In genomic region chr18:11040823-11041712, GRCh38 we compare ENCODE assay signal across 1 cellular context.
TF ChIP-seq lines count a peak whose summit lies in the region.

No MANE protein-coding gene starts in this region.

TF ChIP-seq in HepG2, 621 proteins besides CTCF, POLR2A, EP300 and RAD21 (continued from another document and continues in another):
- TF ChIP-seq SOX13 (IDR thresholded peaks at IDR 0.05) (peak; percentile 39; the same call in 1 of the 2 replicates), SOX13 (CRISPR knock-in tag; conservative IDR thresholded peaks at IDR 0.05 in 1 of 2, IDR thresholded peaks at IDR 0.05 in 1 of 2) (peak in 1 of 2 experiments; percentile 90; a peak in 2 of 4 replicates), KDM3A (CRISPR knock-in tag; IDR thresholded peaks at IDR 0.05; ENCODE audit: low read depth) (no peak), SOX5 (CRISPR knock-in tag; IDR thresholded peaks at IDR 0.05; ENCODE audit: borderline replicate concordance) (peak; percentile 90; the same call in 1 of the 2 replicates), RORA (CRISPR knock-in tag; IDR thresholded peaks at IDR 0.05) (no peak), KLF13 (CRISPR knock-in tag; IDR thresholded peaks at IDR 0.05) (no peak), RAD51 (IDR thresholded peaks at IDR 0.05; ENCODE audit: borderline replicate concordance) (no peak), FOXO1 (CRISPR knock-in tag; IDR thresholded peaks at IDR 0.05) (no peak), ZNF432 (CRISPR knock-in tag; IDR thresholded peaks at IDR 0.05; ENCODE audit: borderline replicate concordance) (no peak), NCOA5 (CRISPR knock-in tag; IDR thresholded peaks at IDR 0.05) (no peak), TCF7 (IDR thresholded peaks at IDR 0.05; ENCODE audit: low read depth) (peak; percentile 22; the same call in 1 of the 2 replicates), SNAI1 (CRISPR knock-in tag; IDR thresholded peaks at IDR 0.05; ENCODE audit: borderline replicate concordance) (no peak), ATF1 (CRISPR knock-in tag; IDR thresholded peaks at IDR 0.05) (no peak), AGO1 (IDR thresholded peaks at IDR 0.05; ENCODE audit: low read depth, low read length, poor library complexity, severe bottlenecking) (no peak), YEATS4 (CRISPR knock-in tag; IDR thresholded peaks at IDR 0.05; ENCODE audit: borderline replicate concordance) (no peak), ZBTB33 (CRISPR knock-in tag; IDR thresholded peaks at IDR 0.05) (no peak), ZNF441 (CRISPR knock-in tag; IDR thresholded peaks at IDR 0.05; ENCODE audit: borderline replicate concordance) (no peak), HOXA5 (CRISPR knock-in tag; IDR thresholded peaks at IDR 0.05) (no peak), ZNF747 (CRISPR knock-in tag; IDR thresholded peaks at IDR 0.05; ENCODE audit: borderline replicate concordance) (no peak), SP4 (CRISPR knock-in tag; IDR thresholded peaks at IDR 0.05) (no peak), SMYD3 (CRISPR knock-in tag; IDR thresholded peaks at IDR 0.05) (no peak), TAF15 (IDR thresholded peaks at IDR 0.05; ENCODE audit: low read depth, low read length, poor library complexity, severe bottlenecking) (no peak), MAF1 (CRISPR knock-in tag; IDR thresholded peaks at IDR 0.05; ENCODE audit: borderline replicate concordance) (no peak), ZSCAN22 (CRISPR knock-in tag; IDR thresholded peaks at IDR 0.05) (no peak), THAP7 (CRISPR knock-in tag; IDR thresholded peaks at IDR 0.05) (no peak), ZNF329 (CRISPR knock-in tag; IDR thresholded peaks at IDR 0.05; ENCODE audit: low read depth) (no peak), HDAC2 (CRISPR knock-in tag; IDR thresholded peaks at IDR 0.05) (peak; percentile 33), MTA1 (CRISPR knock-in tag; IDR thresholded peaks at IDR 0.05; ENCODE audit: borderline replicate concordance) (no peak), ZNF639 (CRISPR knock-in tag; conservative IDR thresholded peaks at IDR 0.05) (no peak), JUNB (CRISPR knock-in tag; IDR thresholded peaks at IDR 0.05; ENCODE audit: borderline replicate concordance) (no peak; the same call in 1 of the 2 replicates), ZNF564 (CRISPR knock-in tag; IDR thresholded peaks at IDR 0.05) (no peak), ZNF761 (CRISPR knock-in tag; conservative IDR thresholded peaks at IDR 0.05) (no peak), MED13 (CRISPR knock-in tag; IDR thresholded peaks at IDR 0.05) (no peak), XRCC5 (optimal IDR thresholded peaks at IDR 0.05; ENCODE audit: low read length) (no peak)
- TF ChIP-seq, protein P1, sequence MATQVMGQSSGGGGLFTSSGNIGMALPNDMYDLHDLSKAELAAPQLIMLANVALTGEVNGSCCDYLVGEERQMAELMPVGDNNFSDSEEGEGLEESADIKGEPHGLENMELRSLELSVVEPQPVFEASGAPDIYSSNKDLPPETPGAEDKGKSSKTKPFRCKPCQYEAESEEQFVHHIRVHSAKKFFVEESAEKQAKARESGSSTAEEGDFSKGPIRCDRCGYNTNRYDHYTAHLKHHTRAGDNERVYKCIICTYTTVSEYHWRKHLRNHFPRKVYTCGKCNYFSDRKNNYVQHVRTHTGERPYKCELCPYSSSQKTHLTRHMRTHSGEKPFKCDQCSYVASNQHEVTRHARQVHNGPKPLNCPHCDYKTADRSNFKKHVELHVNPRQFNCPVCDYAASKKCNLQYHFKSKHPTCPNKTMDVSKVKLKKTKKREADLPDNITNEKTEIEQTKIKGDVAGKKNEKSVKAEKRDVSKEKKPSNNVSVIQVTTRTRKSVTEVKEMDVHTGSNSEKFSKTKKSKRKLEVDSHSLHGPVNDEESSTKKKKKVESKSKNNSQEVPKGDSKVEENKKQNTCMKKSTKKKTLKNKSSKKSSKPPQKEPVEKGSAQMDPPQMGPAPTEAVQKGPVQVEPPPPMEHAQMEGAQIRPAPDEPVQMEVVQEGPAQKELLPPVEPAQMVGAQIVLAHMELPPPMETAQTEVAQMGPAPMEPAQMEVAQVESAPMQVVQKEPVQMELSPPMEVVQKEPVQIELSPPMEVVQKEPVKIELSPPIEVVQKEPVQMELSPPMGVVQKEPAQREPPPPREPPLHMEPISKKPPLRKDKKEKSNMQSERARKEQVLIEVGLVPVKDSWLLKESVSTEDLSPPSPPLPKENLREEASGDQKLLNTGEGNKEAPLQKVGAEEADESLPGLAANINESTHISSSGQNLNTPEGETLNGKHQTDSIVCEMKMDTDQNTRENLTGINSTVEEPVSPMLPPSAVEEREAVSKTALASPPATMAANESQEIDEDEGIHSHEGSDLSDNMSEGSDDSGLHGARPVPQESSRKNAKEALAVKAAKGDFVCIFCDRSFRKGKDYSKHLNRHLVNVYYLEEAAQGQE (IDR thresholded peaks at IDR 0.05; ENCODE audit: borderline replicate concordance in 1 of 2, low read depth in 1 of 2, low read length in 2 of 2): no peak
- TF ChIP-seq, protein P2, sequence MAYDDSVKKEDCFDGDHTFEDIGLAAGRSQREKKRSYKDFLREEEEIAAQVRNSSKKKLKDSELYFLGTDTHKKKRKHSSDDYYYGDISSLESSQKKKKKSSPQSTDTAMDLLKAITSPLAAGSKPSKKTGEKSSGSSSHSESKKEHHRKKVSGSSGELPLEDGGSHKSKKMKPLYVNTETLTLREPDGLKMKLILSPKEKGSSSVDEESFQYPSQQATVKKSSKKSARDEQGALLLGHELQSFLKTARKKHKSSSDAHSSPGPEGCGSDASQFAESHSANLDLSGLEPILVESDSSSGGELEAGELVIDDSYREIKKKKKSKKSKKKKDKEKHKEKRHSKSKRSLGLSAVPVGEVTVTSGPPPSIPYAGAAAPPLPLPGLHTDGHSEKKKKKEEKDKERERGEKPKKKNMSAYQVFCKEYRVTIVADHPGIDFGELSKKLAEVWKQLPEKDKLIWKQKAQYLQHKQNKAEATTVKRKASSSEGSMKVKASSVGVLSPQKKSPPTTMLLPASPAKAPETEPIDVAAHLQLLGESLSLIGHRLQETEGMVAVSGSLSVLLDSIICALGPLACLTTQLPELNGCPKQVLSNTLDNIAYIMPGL (CRISPR knock-in tag; IDR thresholded peaks at IDR 0.05; ENCODE audit: borderline replicate concordance in 1 of 2, low read depth in 1 of 2): peak; percentile 52 to 55; a peak in 1 of 4 replicates
- TF ChIP-seq, protein P3, sequence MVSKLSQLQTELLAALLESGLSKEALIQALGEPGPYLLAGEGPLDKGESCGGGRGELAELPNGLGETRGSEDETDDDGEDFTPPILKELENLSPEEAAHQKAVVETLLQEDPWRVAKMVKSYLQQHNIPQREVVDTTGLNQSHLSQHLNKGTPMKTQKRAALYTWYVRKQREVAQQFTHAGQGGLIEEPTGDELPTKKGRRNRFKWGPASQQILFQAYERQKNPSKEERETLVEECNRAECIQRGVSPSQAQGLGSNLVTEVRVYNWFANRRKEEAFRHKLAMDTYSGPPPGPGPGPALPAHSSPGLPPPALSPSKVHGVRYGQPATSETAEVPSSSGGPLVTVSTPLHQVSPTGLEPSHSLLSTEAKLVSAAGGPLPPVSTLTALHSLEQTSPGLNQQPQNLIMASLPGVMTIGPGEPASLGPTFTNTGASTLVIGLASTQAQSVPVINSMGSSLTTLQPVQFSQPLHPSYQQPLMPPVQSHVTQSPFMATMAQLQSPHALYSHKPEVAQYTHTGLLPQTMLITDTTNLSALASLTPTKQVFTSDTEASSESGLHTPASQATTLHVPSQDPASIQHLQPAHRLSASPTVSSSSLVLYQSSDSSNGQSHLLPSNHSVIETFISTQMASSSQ (IDR thresholded peaks at IDR 0.05; ENCODE audit: low read depth): 0 out of 2 replicates have a peak, but pooled peaks have one; percentile 12
- TF ChIP-seq, protein P3 (CRISPR knock-in tag; IDR thresholded peaks at IDR 0.05; ENCODE audit: borderline replicate concordance): no peak; the same call in 1 of the 2 replicates
- TF ChIP-seq, protein P4, sequence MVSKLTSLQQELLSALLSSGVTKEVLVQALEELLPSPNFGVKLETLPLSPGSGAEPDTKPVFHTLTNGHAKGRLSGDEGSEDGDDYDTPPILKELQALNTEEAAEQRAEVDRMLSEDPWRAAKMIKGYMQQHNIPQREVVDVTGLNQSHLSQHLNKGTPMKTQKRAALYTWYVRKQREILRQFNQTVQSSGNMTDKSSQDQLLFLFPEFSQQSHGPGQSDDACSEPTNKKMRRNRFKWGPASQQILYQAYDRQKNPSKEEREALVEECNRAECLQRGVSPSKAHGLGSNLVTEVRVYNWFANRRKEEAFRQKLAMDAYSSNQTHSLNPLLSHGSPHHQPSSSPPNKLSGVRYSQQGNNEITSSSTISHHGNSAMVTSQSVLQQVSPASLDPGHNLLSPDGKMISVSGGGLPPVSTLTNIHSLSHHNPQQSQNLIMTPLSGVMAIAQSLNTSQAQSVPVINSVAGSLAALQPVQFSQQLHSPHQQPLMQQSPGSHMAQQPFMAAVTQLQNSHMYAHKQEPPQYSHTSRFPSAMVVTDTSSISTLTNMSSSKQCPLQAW (CRISPR knock-in tag; IDR thresholded peaks at IDR 0.05): 0 out of 2 replicates have a peak, but pooled peaks have one; percentile 19
